ENCODE assay signal across 1 cellular context in genomic region chr4:179605196-179605595, GRCh38.
TF ChIP-seq lines count a peak whose summit lies in the region.

No MANE protein-coding gene starts in this region.

TF ChIP-seq in GM23338, 12 proteins besides CTCF, POLR2A, EP300 and RAD21 (continued from another document):
- TF ChIP-seq EZH2 (IDR thresholded peaks at IDR 0.05; ENCODE audit: low read depth, unreplicated experiment) (no peak), NANOG (IDR thresholded peaks at IDR 0.05; ENCODE audit: borderline replicate concordance) (no peak)
